Comparison of ENCODE assay signal across 8 cellular contexts in genomic region chr6:164523060-164523459, GRCh38.
"Had no signal": no experiment of that assay in that cellular context is flagged by ENCODE, and none has a peak within 500 bp of the region (broad histone marks: within the 10 kb centered on the region; RNA-seq: fewer than 3 reads in every experiment).

No MANE protein-coding gene starts in this region.

- H3K27ac ChIP-seq: GM23248 had no signal

- H3K36me3 ChIP-seq: HAP-1 had no signal

- DNase-seq: GM23248, GOT3, H7, H9, HCEC 1CT, HFFc6 had no signal

- H3K4me2 ChIP-seq: GM23338 had no signal

- H3K4me3 ChIP-seq: GM23248, GM23338, HAP-1 had no signal

- H2AFZ ChIP-seq: GM23248, GM23338 had no signal

- H3K9ac ChIP-seq: GM23248 had no signal
